18 cellular contexts compared by ENCODE assay signal in genomic region chr2:10971855-10972348, GRCh38.
A peak's percentile ranks its signal among the peaks of the same experiment; 100 is the strongest.
DNase-seq lines count a peak whose midpoint lies in the region; ATAC-seq and TF ChIP-seq lines count a peak whose summit lies in the region.
"Had no signal": no experiment of that assay in that cellular context is flagged by ENCODE, and none has a peak within 500 bp of the region (broad histone marks: within the 10 kb centered on the region; RNA-seq: fewer than 3 reads in every experiment).

No MANE protein-coding gene starts in this region.

- peaks cover 65% of the 10 kb centered on the region for H3K4me1 Mint-ChIP-seq in neural crest cell
- H3K4me1 Mint-ChIP-seq: activated naive CD8-positive, alpha-beta T cell treated with anti-CD3 and anti-CD28 coated beads, Interleukin-2, amount 50 U/mL, for 24 hours; memory B cell; stimulated activated effector memory CD8-positive, alpha-beta T cell treated with anti-CD3 and anti-CD28 coated beads, Interleukin-12 subunit alpha, Interleukin-12 subunit beta, amount 100 ng/mL, for 72 hours had no signal

- H3K36me3 Mint-ChIP-seq in neural crest cell (ENCODE audit: low read depth): peaks cover 3% of the 10 kb centered on the region
- H3K36me3 Mint-ChIP-seq: CD8-positive, alpha-beta memory T cell; memory B cell; naive B cell; stimulated activated effector memory CD8-positive, alpha-beta T cell treated with anti-CD3 and anti-CD28 coated beads, Interleukin-12 subunit alpha, Interleukin-12 subunit beta, amount 100 ng/mL, for 72 hours had no signal

- peak overlapping the region; percentile 21 for H3K4me3 Mint-ChIP-seq in neural crest cell
- H3K4me3 Mint-ChIP-seq: activated naive CD8-positive, alpha-beta T cell treated with anti-CD3 and anti-CD28 coated beads, Interleukin-2, amount 50 U/mL, for 24 hours; CD8-positive, alpha-beta memory T cell; memory B cell; naive B cell; stimulated activated effector memory CD8-positive, alpha-beta T cell treated with anti-CD3 and anti-CD28 coated beads, Interleukin-12 subunit alpha, Interleukin-12 subunit beta, amount 100 ng/mL, for 72 hours had no signal

- DNase-seq in COLO668 (lab: John Stamatoyannopoulos, UW; ENCODE audit: unreplicated experiment): peak; percentile 15
- peak; percentile 14 for DNase-seq in NCI-H146 treated with DMSO at 0.1 percent for 48 hours (lab: John Stamatoyannopoulos, UW; ENCODE audit: unreplicated experiment)
- DNase-seq in SKM-1 treated with dmso at 0.1 percent for 144 hours (lab: John Stamatoyannopoulos, UW; ENCODE audit: unreplicated experiment): peak; percentile 54
- DNase-seq in neural crest cell (ENCODE audit: low read depth, low spot score): peak; percentile 41
- no peak for DNase-seq in NCI-H2196 (lab: John Stamatoyannopoulos, UW; ENCODE audit: unreplicated experiment)
- no peak for DNase-seq in AG08395 (ENCODE audit: low spot score)
- no peak for DNase-seq in NCI-H2029 treated with DMSO at 0.1 percent for 48 hours (lab: John Stamatoyannopoulos, UW)
- DNase-seq: activated CD4-positive, alpha-beta T cell treated with anti-CD3 and anti-CD28 coated beads for 48 hours; activated naive CD8-positive, alpha-beta T cell treated with anti-CD3 and anti-CD28 coated beads, Interleukin-2, amount 50 U/mL, for 24 hours; brain microvascular endothelial cell; CD8-positive, alpha-beta memory T cell; naive B cell; NCI-H1694; NK-92 treated with Interleukin-12 subunit alpha and Interleukin-12 subunit beta, amount 100 ng/mL, for 24 hours had no signal

- ATAC-seq in HG02938 (IDR thresholded peaks at IDR 0.05; ENCODE audit: unreplicated experiment): no peak
- ATAC-seq: activated naive CD8-positive, alpha-beta T cell treated with anti-CD3 and anti-CD28 coated beads, Interleukin-2, amount 50 U/mL, for 24 hours; stimulated activated effector memory CD8-positive, alpha-beta T cell treated with anti-CD3 and anti-CD28 coated beads, Interleukin-12 subunit alpha, Interleukin-12 subunit beta, amount 100 ng/mL, for 72 hours had no signal

- TF ChIP-seq CTCF in neural crest cell (conservative IDR thresholded peaks at IDR 0.05): no peak

- peak overlapping the region; percentile 78 for H3K27ac Mint-ChIP-seq in neural crest cell (ENCODE audit: unreplicated experiment)
- H3K27ac Mint-ChIP-seq: activated naive CD8-positive, alpha-beta T cell treated with anti-CD3 and anti-CD28 coated beads, Interleukin-2, amount 50 U/mL, for 24 hours; activated T-helper 2 cell treated with anti-CD3 and anti-CD28 coated beads, Interferon-gamma antibody, Interleukin-2, Interleukin-4, amounts not matched to agents 10 μg/mL and 5 μg/mL and 100 μg/mL, durations not matched to agents 14 hours and 24 hours and 36 hours; CD8-positive, alpha-beta memory T cell; memory B cell; naive B cell; stimulated activated effector memory CD8-positive, alpha-beta T cell treated with anti-CD3 and anti-CD28 coated beads, Interleukin-12 subunit alpha, Interleukin-12 subunit beta, amount 100 ng/mL, for 72 hours had no signal

- peaks cover 4% of the 10 kb centered on the region for H3K9me3 Mint-ChIP-seq in neural crest cell
- H3K9me3 Mint-ChIP-seq: activated T-helper 2 cell treated with anti-CD3 and anti-CD28 coated beads, Interferon-gamma antibody, Interleukin-2, Interleukin-4, amounts not matched to agents 10 μg/mL and 5 μg/mL and 100 μg/mL, durations not matched to agents 14 hours and 24 hours and 36 hours; memory B cell; stimulated activated effector memory CD8-positive, alpha-beta T cell treated with anti-CD3 and anti-CD28 coated beads, Interleukin-12 subunit alpha, Interleukin-12 subunit beta, amount 100 ng/mL, for 72 hours had no signal

- H3K27me3 Mint-ChIP-seq in neural crest cell (ENCODE audit: low read depth): peaks cover 2% of the 10 kb centered on the region

Comparison
In these comparisons a context has a peak if more than half of its experiments do, and no peak if none do; other contexts are left out.
1. DNase-seq: peak in COLO668 (single experiment), NCI-H146 treated with DMSO at 0.1 percent for 48 hours (single experiment), SKM-1 treated with dmso at 0.1 percent for 144 hours (single experiment) and neural crest cell (single experiment); none in NCI-H2196 (single experiment), AG08395 (single experiment) and NCI-H2029 treated with DMSO at 0.1 percent for 48 hours (single experiment).